15 cellular contexts compared by ENCODE assay signal in genomic region chr4:47762376-47763266, GRCh38.
A peak's percentile ranks its signal among the peaks of the same experiment; 100 is the strongest.
DNase-seq lines count a peak whose midpoint lies in the region; ATAC-seq, FAIRE-seq and TF ChIP-seq lines count a peak whose summit lies in the region.
"Had no signal": no experiment of that assay in that cellular context is flagged by ENCODE, and none has a peak within 500 bp of the region (broad histone marks: within the 10 kb centered on the region; RNA-seq: fewer than 3 reads in every experiment).

No MANE protein-coding gene starts in this region.

- H3K4me1 ChIP-seq in SK-N-SH (ENCODE audit: control insufficient read depth in 1 of 2, insufficient read depth in 2 of 2, low read depth in 1 of 2, low read length in 1 of 2): no peaks in the 10 kb centered on the region
- no peaks in the 10 kb centered on the region for H3K4me1 ChIP-seq in right lobe of liver
- H3K4me1 ChIP-seq in A673 (ENCODE audit: insufficient read depth, low read length, poor library complexity, severe bottlenecking): no peaks in the 10 kb centered on the region
- H3K4me1 ChIP-seq: BLaER1 treated with 17β-estradiol and CSF1 and Interleukin-3, amounts not matched to agents 10 nM and 100 nM had no signal

- 57% methylated on average over 2 of the region's 2 CpGs for WGBS in SK-N-SH (ENCODE audit: low lambda C conversion rate)
- 79% methylated on average over 2 of the region's 2 CpGs for WGBS in right lobe of liver (ENCODE audit: insufficient coverage, low coverage, low lambda C conversion rate, missing lambda C conversion rate)

- H3K36me3 ChIP-seq in SK-N-SH (replicated peaks in 1 of 2; ENCODE audit: control insufficient read depth in 1 of 2, insufficient read depth in 2 of 2, low read length in 1 of 2) (no peaks in the 10 kb centered on the region), right lobe of liver (no peaks in the 10 kb centered on the region), A673 (ENCODE audit: insufficient read depth, low read length, poor library complexity, severe bottlenecking) (no peaks in the 10 kb centered on the region)
- H3K36me3 ChIP-seq: BLaER1 treated with 17β-estradiol and CSF1 and Interleukin-3, amounts not matched to agents 10 nM and 100 nM had no signal

- peak; percentile 10 for FAIRE-seq in frontal cortex (lab: Jason Lieb, UNC)

- H3F3A ChIP-seq in SK-N-SH (replicated peaks; ENCODE audit: insufficient read depth): no peaks in the 10 kb centered on the region

- H3K4me2 ChIP-seq in SK-N-SH: no peak overlapping the region
- H3K4me2 ChIP-seq: BLaER1 treated with 17β-estradiol and CSF1 and Interleukin-3, amounts not matched to agents 10 nM and 100 nM had no signal

- POLR2A ChIA-PET in SK-N-SH (lab: Yijun Ruan, JAX): no interaction called here
- POLR2A ChIA-PET in A673 (lab: Charles Lee; ENCODE audit: low non-redundant PET): no interaction called here

- H3K9me3 ChIP-seq in SK-N-SH: no peaks in the 10 kb centered on the region
- no peaks in the 10 kb centered on the region for H3K9me3 ChIP-seq in right lobe of liver
- no peaks in the 10 kb centered on the region for H3K9me3 ChIP-seq in A673 (ENCODE audit: low read depth, low read length, poor library complexity, severe bottlenecking)

- H3K9me2 ChIP-seq in SK-N-SH: no peaks in the 10 kb centered on the region

- H3K27ac ChIP-seq in SK-N-SH (ENCODE audit: low read depth in 2 of 2, low read length in 1 of 2): no peak overlapping the region
- H3K27ac ChIP-seq in 22Rv1: no peak overlapping the region
- no peak overlapping the region for H3K27ac ChIP-seq in right lobe of liver
- no peak overlapping the region for H3K27ac ChIP-seq in A673 (ENCODE audit: low read depth, low read length, poor library complexity, severe bottlenecking)
- H3K27ac ChIP-seq: BLaER1 treated with 17β-estradiol and CSF1 and Interleukin-3, amounts not matched to agents 10 nM and 100 nM had no signal

- H3K4me3 ChIP-seq in SK-N-SH (ENCODE audit: low read depth in 2 of 2, low read length in 1 of 2) (no peak overlapping the region), right lobe of liver (no peak overlapping the region), A673 (ENCODE audit: low read depth, low read length, poor library complexity, severe bottlenecking) (no peak overlapping the region)
- H3K4me3 ChIP-seq: BLaER1 treated with 17β-estradiol and CSF1 and Interleukin-3, amounts not matched to agents 10 nM and 100 nM had no signal

- H4K20me1 ChIP-seq in SK-N-SH (ENCODE audit: insufficient read depth): no peaks in the 10 kb centered on the region
- H4K20me1 ChIP-seq: BLaER1 treated with 17β-estradiol and CSF1 and Interleukin-3, amounts not matched to agents 10 nM and 100 nM had no signal

- BruUV-seq in A673 (replicated peaks; lab: Mats Ljungman, UMichigan): no TSS peak

- H2AFZ ChIP-seq in SK-N-SH (ENCODE audit: low read depth): no peak overlapping the region

- TF ChIP-seq CTCF in SK-N-SH (IDR thresholded peaks at IDR 0.05) (peak; percentile 18; the same call in 1 of the 2 replicates), 22Rv1 (IDR thresholded peaks at IDR 0.05) (0 out of 2 replicates have a peak, but pooled peaks have one; percentile 6), right lobe of liver (IDR thresholded peaks at IDR 0.05) (peak in 3 of 4 donors; percentile 19 to 36 (median 29)), A673 (conservative IDR thresholded peaks at IDR 0.05; ENCODE audit: low read depth, low read length) (no peak)

- no peaks in the 10 kb centered on the region for H3K27me3 ChIP-seq in SK-N-SH (ENCODE audit: insufficient read depth)
- no peaks in the 10 kb centered on the region for H3K27me3 ChIP-seq in right lobe of liver
- H3K27me3 ChIP-seq in A673 (replicated peaks; ENCODE audit: insufficient read depth, low read depth, low read length, poor library complexity): peaks cover 4% of the 10 kb centered on the region
- H3K27me3 ChIP-seq: BLaER1 treated with 17β-estradiol and CSF1 and Interleukin-3, amounts not matched to agents 10 nM and 100 nM had no signal

- intact Hi-C loops in right lobe of liver (cut with DNase I): no loop called here
- intact Hi-C loops in A673 (cut with micrococcal nuclease; ENCODE audit: unreplicated experiment): no loop called here

- TF ChIP-seq EP300 in SK-N-SH (IDR thresholded peaks at IDR 0.05; ENCODE audit: borderline replicate concordance in 1 of 2, low read depth in 1 of 2, low read length in 1 of 2): no peak

- DNase-seq in SK-N-SH (no peak), frontal cortex (ENCODE audit: low spot score in 2 of 2) (no peak), right lobe of liver (no peak), A673 (ENCODE audit: low spot score) (no peak)
- DNase-seq in activated CD4-positive, alpha-beta T cell treated with anti-CD3 and anti-CD28 coated beads, Interleukin-2, amount 50 U/mL, for 1 hour: no peak
- no peak for DNase-seq in effector CD4-positive, alpha-beta T cell
- DNase-seq: 8988T; ACHN; Calu3; CD4-positive, CD25-positive, alpha-beta regulatory T cell; DMS 273 treated with DMSO at 0.1 percent for 48 hours; H7 had no signal

- H3K79me2 ChIP-seq in SK-N-SH (ENCODE audit: insufficient read depth): no peaks in the 10 kb centered on the region

- no peak for TF ChIP-seq RAD21 in SK-N-SH (IDR thresholded peaks at IDR 0.05; ENCODE audit: low read length)

- H3K9ac ChIP-seq in SK-N-SH: no peak overlapping the region
- H3K9ac ChIP-seq: BLaER1 treated with 17β-estradiol and CSF1 and Interleukin-3, amounts not matched to agents 10 nM and 100 nM had no signal

- TF ChIP-seq POLR2A in right lobe of liver (IDR thresholded peaks at IDR 0.05): no peak

- CTCF ChIA-PET in SK-N-SH (lab: Yijun Ruan, JAX) (no interaction called here), A673 (lab: Charles Lee) (no interaction called here)

- ATAC-seq in SK-N-SH treated with all-trans-retinoic acid at 6 μM for 48 hours (no peak), right lobe of liver (peak; percentile 47 to 85 (median 66))

TF ChIP-seq in SK-N-SH, 30 proteins besides CTCF, POLR2A, EP300 and RAD21:
- TF ChIP-seq SMC3 (IDR thresholded peaks at IDR 0.05; ENCODE audit: low read depth, low read length) (no peak), USF1 (IDR thresholded peaks at IDR 0.05; ENCODE audit: borderline replicate concordance, low read depth) (no peak), GABPA (IDR thresholded peaks at IDR 0.05; ENCODE audit: low read depth) (no peak), TAF1 (IDR thresholded peaks at IDR 0.05; ENCODE audit: borderline replicate concordance, low read depth, low read length) (no peak), ELF1 (IDR thresholded peaks at IDR 0.05) (no peak), FOXM1 (IDR thresholded peaks at IDR 0.05; ENCODE audit: low read depth) (no peak), TEAD4 (IDR thresholded peaks at IDR 0.05; ENCODE audit: borderline replicate concordance, insufficient read depth) (no peak), MXI1 (IDR thresholded peaks at IDR 0.05; ENCODE audit: low read depth, low read length) (no peak), IRF3 (IDR thresholded peaks at IDR 0.05; ENCODE audit: low read depth, low read length) (no peak), MEF2A (IDR thresholded peaks at IDR 0.05; ENCODE audit: borderline replicate concordance, low read depth) (no peak), NFIC (IDR thresholded peaks at IDR 0.05; ENCODE audit: borderline replicate concordance) (no peak)

TF ChIP-seq in SK-N-SH treated with all-trans-retinoic acid at 6 μM for 48 hours, 23 proteins besides CTCF, POLR2A, EP300 and RAD21 (continues in another document):
- no peak for TF ChIP-seq ARNTL (CRISPR knock-in tag; IDR thresholded peaks at IDR 0.05; ENCODE audit: borderline replicate concordance, low read depth)
- TF ChIP-seq TCF4 (CRISPR knock-in tag; IDR thresholded peaks at IDR 0.05; ENCODE audit: borderline replicate concordance): no peak
- no peak for TF ChIP-seq ZNF565 (CRISPR knock-in tag; conservative IDR thresholded peaks at IDR 0.05; ENCODE audit: low read depth)
- no peak for TF ChIP-seq RARB (CRISPR knock-in tag; IDR thresholded peaks at IDR 0.05)
- no peak for TF ChIP-seq ESRRG (CRISPR knock-in tag; IDR thresholded peaks at IDR 0.05)
- no peak for TF ChIP-seq GLIS3 (CRISPR knock-in tag; IDR thresholded peaks at IDR 0.05)
- TF ChIP-seq TSHZ2 (CRISPR knock-in tag; IDR thresholded peaks at IDR 0.05): no peak
- no peak for TF ChIP-seq ZFP30 (CRISPR knock-in tag; IDR thresholded peaks at IDR 0.05)
- no peak for TF ChIP-seq ISL1 (CRISPR knock-in tag; IDR thresholded peaks at IDR 0.05)
- no peak for TF ChIP-seq POU6F1 (CRISPR knock-in tag; IDR thresholded peaks at IDR 0.05; ENCODE audit: borderline replicate concordance, low read depth)
